15 cellular contexts compared by ENCODE assay signal in genomic region chr15:64441852-64442251, GRCh38.
"Had no signal": no experiment of that assay in that cellular context is flagged by ENCODE, and none has a peak within 500 bp of the region (broad histone marks: within the 10 kb centered on the region; RNA-seq: fewer than 3 reads in every experiment).

No MANE protein-coding gene starts in this region.

- DNase-seq: activated CD4-positive, CD25-positive, alpha-beta regulatory T cell treated with anti-CD3 and anti-CD28 coated beads, Interleukin-2, amount 50 U/mL, for 72 hours; activated CD8-positive, alpha-beta memory T cell treated with anti-CD3 and anti-CD28 coated beads for 24 hours; cerebellar nuclear complex; dermis blood vessel endothelial cell; effector memory CD8-positive, alpha-beta T cell; foreskin melanocyte; kidney glomerular epithelial cell; mesenchymal stem cell; nephron progenitor cell; right lobe of liver; SHP77 treated with DMSO at 0.1 percent for 48 hours had no signal

- H3K27me3 ChIP-seq: ascending aorta, breast epithelium, right lobe of liver had no signal

- H3K27me3 Mint-ChIP-seq: effector memory CD8-positive, alpha-beta T cell had no signal

- H3K4me1 Mint-ChIP-seq: nephron progenitor cell had no signal

- H3K9me3 ChIP-seq: ascending aorta, breast epithelium, right lobe of liver had no signal

- H3K36me3 ChIP-seq: breast epithelium had no signal

- H3K27ac ChIP-seq: ascending aorta, breast epithelium, epithelial cell of prostate, right lobe of liver had no signal

- H3K9me3 Mint-ChIP-seq: effector memory CD8-positive, alpha-beta T cell; nephron progenitor cell had no signal

- H3K4me3 ChIP-seq: ascending aorta, breast epithelium, right lobe of liver, smooth muscle cell had no signal

- ATAC-seq: effector memory CD8-positive, alpha-beta T cell; right lobe of liver had no signal

- H3K4me3 Mint-ChIP-seq: effector memory CD8-positive, alpha-beta T cell; nephron progenitor cell had no signal

- H3K27ac Mint-ChIP-seq: nephron progenitor cell had no signal
